In the genomic region with DNA sequence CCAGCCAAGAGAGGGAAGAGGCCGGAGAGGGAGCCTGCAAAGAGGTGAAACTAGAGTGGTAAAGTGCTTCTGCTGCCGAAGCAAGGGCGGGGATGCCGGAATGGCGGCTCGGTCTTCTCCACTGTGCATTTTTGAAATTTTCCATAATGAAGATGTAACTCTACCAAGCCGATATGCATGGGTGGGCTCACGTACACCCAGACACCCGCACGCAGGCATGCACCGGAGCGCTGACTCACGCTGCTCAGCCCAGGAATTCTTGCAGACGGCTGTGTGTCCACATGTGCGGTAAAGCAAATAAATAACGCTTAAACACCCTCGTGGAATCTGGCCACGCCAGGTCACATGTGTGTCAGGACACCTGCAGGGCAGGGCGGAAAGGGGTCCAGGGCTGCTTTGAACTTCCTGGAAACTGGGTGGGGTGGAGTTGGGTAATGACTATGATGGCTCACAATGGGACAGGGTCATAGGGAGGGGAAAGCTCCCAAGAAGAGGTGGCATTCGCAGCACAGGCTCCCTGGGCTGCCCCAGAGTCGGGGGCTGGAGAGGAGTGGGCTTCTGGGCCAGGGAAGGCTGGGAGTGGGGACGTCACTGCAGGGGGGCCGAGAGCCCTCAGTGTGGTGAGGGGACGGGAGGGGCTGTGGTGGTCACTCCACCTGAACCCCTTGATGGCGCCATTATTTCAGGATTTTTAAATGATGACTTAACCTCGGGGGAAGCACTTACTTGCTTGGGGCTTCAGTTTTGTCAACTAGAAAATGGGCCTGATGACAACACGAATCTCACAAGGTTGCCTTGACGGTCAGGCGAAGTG, we compare ENCODE assay signal across 9 cellular contexts.
DNase-seq lines count a peak whose midpoint lies in the region; ATAC-seq, FAIRE-seq and TF ChIP-seq lines count a peak whose summit lies in the region.
"Had no signal": no experiment of that assay in that cellular context is flagged by ENCODE, and none has a peak within 500 bp of the region (broad histone marks: within the 10 kb centered on the region; RNA-seq: fewer than 3 reads in every experiment).

No MANE protein-coding gene starts in this region.

- H3K4me1 ChIP-seq in HCT116 (ENCODE audit: control insufficient read depth in 1 of 2, insufficient read depth in 2 of 2, low read length in 2 of 2), result peaks cover 20 to 26% of the 10 kb centered on the region in 2 experiments
- peaks cover 28% of the 10 kb centered on the region for H3K4me1 ChIP-seq in keratinocyte (ENCODE audit: control insufficient read depth, extremely low read depth, insufficient read depth, low read length)
- peaks cover 3 to 23% (median 15%) of the 10 kb centered on the region in 5 donors for H3K4me1 ChIP-seq in subcutaneous abdominal adipose tissue (ENCODE audit: control insufficient read depth in 5 of 5, insufficient read depth in 5 of 5, low read length in 5 of 5)
- H3K4me1 ChIP-seq in prostate gland (replicated peaks), result no peaks in the 10 kb centered on the region

- no peaks in the 10 kb centered on the region for H4K20me1 ChIP-seq in HCT116 (ENCODE audit: insufficient read depth)
- H4K20me1 ChIP-seq in keratinocyte (ENCODE audit: control insufficient read depth, extremely low read depth, insufficient read depth, low read length), result no peaks in the 10 kb centered on the region

- BruUV-seq in HCT116 (replicated peaks; lab: Mats Ljungman, UMichigan), result no TSS peak

- dilution Hi-C loops in keratinocyte (cut with MboI; ENCODE audit: extremely low pct_ligation_motif_present, low sequenced_read_pairs), result no loop called here

- no peak for TF ChIP-seq CTCF in HCT116 (IDR thresholded peaks at IDR 0.05 in 2 of 3, conservative IDR thresholded peaks at IDR 0.05 in 1 of 3; ENCODE audit: borderline replicate concordance in 1 of 3, insufficient read depth in 1 of 3, low read depth in 2 of 3, low read length in 2 of 3)
- TF ChIP-seq CTCF in keratinocyte (optimal IDR thresholded peaks at IDR 0.05 in 1 of 3, IDR thresholded peaks at IDR 0.05 in 1 of 3, conservative IDR thresholded peaks at IDR 0.05 in 1 of 3; ENCODE audit: extremely low read depth in 1 of 3, insufficient read depth in 2 of 3, low read length in 3 of 3), result peak in 1 of 3 experiments; percentile 39
- no peak for TF ChIP-seq CTCF in prostate gland (IDR thresholded peaks at IDR 0.05)

- FAIRE-seq in keratinocyte (lab: Jason Lieb, UNC), result peak; percentile 26

- no peak for TF ChIP-seq POLR2A in HCT116 (IDR thresholded peaks at IDR 0.05; ENCODE audit: borderline replicate concordance, extremely low read depth, insufficient read depth, insufficient read length)
- TF ChIP-seq POLR2A in prostate gland (IDR thresholded peaks at IDR 0.05), result no peak

- H3K36me3 ChIP-seq in HCT116 (ENCODE audit: control insufficient read depth in 1 of 2, insufficient read depth in 2 of 2, low read length in 2 of 2) (no peaks in the 10 kb centered on the region), keratinocyte (ENCODE audit: control insufficient read depth in 2 of 2, extremely low read depth in 1 of 2, insufficient read depth in 2 of 2, low read length in 2 of 2) (no peaks in the 10 kb centered on the region), subcutaneous abdominal adipose tissue (ENCODE audit: control insufficient read depth in 5 of 5, insufficient read depth in 5 of 5, low read length in 5 of 5) (no peaks in the 10 kb centered on the region), prostate gland (no peaks in the 10 kb centered on the region)

- intact Hi-C loops in HCT116 (cut with micrococcal nuclease), result loop anchor here (5.0 kb wide), 1 partner anchor 52 kb away; no protein-coding TSS in a partner anchor
- intact Hi-C loops in prostate gland (cut with DNase I), result no loop called here

- peak; percentile 46 for DNase-seq in HCT116 (ENCODE audit: low read depth, low spot score)
- peak; percentile 91 for DNase-seq in SW480 (ENCODE audit: low spot score)
- peak; percentile 65 for DNase-seq in keratinocyte (ENCODE audit: low read depth, low spot score)
- no peak for DNase-seq in prostate gland (ENCODE audit: low spot score)
- no peak for DNase-seq in activated CD4-positive, alpha-beta T cell treated with anti-CD3 and anti-CD28 coated beads for 48 hours
- DNase-seq: activated T-cell treated with anti-CD3 and anti-CD28 coated beads, Interleukin-2, amount 50 U/mL, for 1 hour; left cardiac atrium had no signal

- H3K27ac ChIP-seq in HCT116 (ENCODE audit: low read depth, low read length) (peak overlapping the region; percentile 63), keratinocyte (ENCODE audit: control insufficient read depth, insufficient read depth, low read length) (peak overlapping the region; percentile 62), subcutaneous abdominal adipose tissue (ENCODE audit: low read depth, low read length) (peak overlapping the region; percentile 84), prostate gland (no peak overlapping the region)

- CTCF ChIA-PET in HCT116 (lab: Charles Lee), result no interaction called here

- RAD21 ChIA-PET in HCT116 (lab: Charles Lee; ENCODE audit: low non-redundant PET in 1 of 2, low total read pairs in 2 of 2, uncharacterized antibody in 2 of 2, unreplicated experiment in 2 of 2), result interaction anchor here in 1 of 2 experiments (0.6 kb wide), 1 partner anchor 14 kb away, joined by 3 read pairs; no protein-coding TSS in a partner anchor

- no peaks in the 10 kb centered on the region for H3K9me1 ChIP-seq in keratinocyte (ENCODE audit: control insufficient read depth, extremely low read depth, insufficient read depth, low read length)

- H3K9me3 ChIP-seq in HCT116 (ENCODE audit: control insufficient read depth in 1 of 2, insufficient read depth in 1 of 2, low read depth in 1 of 2, low read length in 2 of 2) (no peaks in the 10 kb centered on the region), keratinocyte (ENCODE audit: control insufficient read depth, low read depth, low read length) (no peaks in the 10 kb centered on the region), subcutaneous abdominal adipose tissue (ENCODE audit: control insufficient read depth in 5 of 5, low read length in 5 of 5) (no peaks in the 10 kb centered on the region), prostate gland (no peaks in the 10 kb centered on the region)

- peak overlapping the region; percentile 87 for H3K4me2 ChIP-seq in HCT116 (ENCODE audit: low read length)
- H3K4me2 ChIP-seq in keratinocyte (ENCODE audit: control insufficient read depth, extremely low read depth, insufficient read depth, low read depth, low read length), result peak overlapping the region; percentile 50

- ATAC-seq in HCT116 (peak; percentile 71), GM18517 (IDR thresholded peaks at IDR 0.05; ENCODE audit: unreplicated experiment) (no peak)

- H3K9ac ChIP-seq in HCT116 (ENCODE audit: low read length) (peak overlapping the region; percentile 45), keratinocyte (ENCODE audit: control insufficient read depth, extremely low read depth, insufficient read depth, low read length) (peak overlapping the region; percentile 45), subcutaneous abdominal adipose tissue (ENCODE audit: low read length in 5 of 5) (peak overlapping the region in 1 of 5 donors; percentile 30)

- H3K4me3 ChIP-seq in HCT116 (replicated peaks in 1 of 2; ENCODE audit: low read depth in 1 of 2, low read length in 2 of 2), result peak overlapping the region; percentile 35 to 52
- peak overlapping the region in 2 of 3 experiments; percentile 1 to 39 for H3K4me3 ChIP-seq in keratinocyte (ENCODE audit: control insufficient read depth in 2 of 3, extremely low read depth in 1 of 3, insufficient read depth in 2 of 3, low read depth in 1 of 3, low read length in 3 of 3)
- H3K4me3 ChIP-seq in subcutaneous abdominal adipose tissue (ENCODE audit: low read depth in 1 of 5, low read length in 5 of 5), result peak overlapping the region in 3 of 5 donors; percentile 25 to 35 (median 32)
- H3K4me3 ChIP-seq in prostate gland, result no peak overlapping the region

- H2AFZ ChIP-seq in HCT116 (ENCODE audit: low read depth, low read length, poor library complexity, severe bottlenecking) (peak overlapping the region; percentile 90), keratinocyte (ENCODE audit: control insufficient read depth, low read length) (peak overlapping the region; percentile 27)

- no peaks in the 10 kb centered on the region for H3K9me2 ChIP-seq in HCT116 (ENCODE audit: insufficient read depth)

- WGBS in prostate gland, result 52% methylated on average over 29 of the region's 29 CpGs

- no peaks in the 10 kb centered on the region for H3K79me2 ChIP-seq in HCT116 (ENCODE audit: insufficient read depth, low read length)
- H3K79me2 ChIP-seq in keratinocyte (ENCODE audit: control insufficient read depth, insufficient read depth, low read length), result no peaks in the 10 kb centered on the region

- H3K27me3 ChIP-seq in HCT116 (ENCODE audit: insufficient read depth, low read length) (no peaks in the 10 kb centered on the region), keratinocyte (ENCODE audit: control insufficient read depth, extremely low read depth, insufficient read depth, low read length) (no peaks in the 10 kb centered on the region), subcutaneous abdominal adipose tissue (ENCODE audit: control insufficient read depth in 5 of 5, insufficient read depth in 4 of 5, low read length in 5 of 5) (no peaks in the 10 kb centered on the region), prostate gland (replicated peaks; ENCODE audit: insufficient read depth) (no peaks in the 10 kb centered on the region)

- peak; percentile 61 for TF ChIP-seq RAD21 in HCT116 (IDR thresholded peaks at IDR 0.05; ENCODE audit: low read depth)

- POLR2A ChIA-PET in HCT116 (lab: Charles Lee), result no interaction called here

TF ChIP-seq in HCT116, 20 proteins besides CTCF, POLR2A, EP300 and RAD21 (continues in another document):
- TF ChIP-seq EZH2 (IDR thresholded peaks at IDR 0.05), result no peak
- no peak for TF ChIP-seq JUND (IDR thresholded peaks at IDR 0.05)
- peak; percentile 49 for TF ChIP-seq SP1 (IDR thresholded peaks at IDR 0.05; ENCODE audit: low read depth)
- TF ChIP-seq POLR2AphosphoS5 (IDR thresholded peaks at IDR 0.05; ENCODE audit: low read depth, low read length), result no peak
- TF ChIP-seq YY1 (IDR thresholded peaks at IDR 0.05; ENCODE audit: extremely low read depth, insufficient replicate concordance, low read depth, low read length), result no peak
- TF ChIP-seq CEBPB (IDR thresholded peaks at IDR 0.05; ENCODE audit: low read depth), result no peak
- TF ChIP-seq CBX3 (IDR thresholded peaks at IDR 0.05; ENCODE audit: low read depth), result no peak
- TF ChIP-seq, protein P1, sequence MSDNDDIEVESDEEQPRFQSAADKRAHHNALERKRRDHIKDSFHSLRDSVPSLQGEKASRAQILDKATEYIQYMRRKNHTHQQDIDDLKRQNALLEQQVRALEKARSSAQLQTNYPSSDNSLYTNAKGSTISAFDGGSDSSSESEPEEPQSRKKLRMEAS (IDR thresholded peaks at IDR 0.05), result peak; percentile 77; the same call in 1 of the 2 replicates

Comparison
In these comparisons a context has a peak if more than half of its experiments do, and no peak if none do; other contexts are left out.
1. DNase-seq: peak in HCT116 (single experiment), SW480 (single experiment) and keratinocyte (single experiment); none in prostate gland (single experiment) and activated CD4-positive, alpha-beta T cell treated with anti-CD3 and anti-CD28 coated beads for 48 hours (single experiment).
2. H3K27ac ChIP-seq: peak in HCT116 (single experiment), keratinocyte (single experiment) and subcutaneous abdominal adipose tissue (single experiment); none in prostate gland (0 of 2).
3. H3K4me3 ChIP-seq: peak in HCT116 (2 of 2), keratinocyte (2 of 3) and subcutaneous abdominal adipose tissue (3 of 5); none in prostate gland (0 of 2).